ENCODE assay signal across 22 cellular contexts in genomic region chr7:109178342-109178741, GRCh38.
"Had no signal": no experiment of that assay in that cellular context is flagged by ENCODE, and none has a peak within 500 bp of the region (broad histone marks: within the 10 kb centered on the region; RNA-seq: fewer than 3 reads in every experiment).

No MANE protein-coding gene starts in this region.

- H3K27ac ChIP-seq: HL-60, KMS-11, RWPE1 had no signal

- H3K4me3 ChIP-seq: K562 had no signal

- DNase-seq: Kasumi-1, MM.1S, NCI-H1048, NCI-H1105, NCI-H1417, NCI-H1436 treated with DMSO at 0.1 percent for 48 hours, NCI-H1694, NCI-H187 treated with DMSO at 0.1 percent for 48 hours, NCI-H2029 treated with DMSO at 0.1 percent for 48 hours, NCI-H2171 treated with DMSO at 0.1 percent for 48 hours, NCI-H446, NCI-H510A, NCI-H524 treated with DMSO at 0.1 percent for 48 hours, NCI-H69, NCI-H774, SHP77, SK-N-SH, SW 1271 had no signal

- H3K4me2 ChIP-seq: KMS-11, SK-N-SH had no signal
